Comparison of ENCODE assay signal across 1 cellular context in genomic region chr20:21498646-21499045, GRCh38.
TF ChIP-seq lines count a peak whose summit lies in the region.

No MANE protein-coding gene starts in this region.

TF ChIP-seq in H1, 55 proteins besides CTCF, POLR2A, EP300 and RAD21 (continued from another document):
- no peak for TF ChIP-seq CHD7 (IDR thresholded peaks at IDR 0.05; ENCODE audit: insufficient replicate concordance, low read length)
- TF ChIP-seq USF2 (IDR thresholded peaks at IDR 0.05; ENCODE audit: low read length), result no peak
- TF ChIP-seq, protein P1, sequence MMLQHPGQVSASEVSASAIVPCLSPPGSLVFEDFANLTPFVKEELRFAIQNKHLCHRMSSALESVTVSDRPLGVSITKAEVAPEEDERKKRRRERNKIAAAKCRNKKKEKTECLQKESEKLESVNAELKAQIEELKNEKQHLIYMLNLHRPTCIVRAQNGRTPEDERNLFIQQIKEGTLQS (IDR thresholded peaks at IDR 0.05; ENCODE audit: insufficient read depth, low read depth, low read length), result no peak
